ENCODE assay signal across 2 cellular contexts in genomic region chr3:49659756-49660155, GRCh38.
TF ChIP-seq lines count a peak whose summit lies in the region.

No MANE protein-coding gene starts in this region.

TF ChIP-seq in IMR-90, 13 proteins besides CTCF, POLR2A, EP300 and RAD21:
- no peak for TF ChIP-seq BHLHE40 (IDR thresholded peaks at IDR 0.05; ENCODE audit: low read depth, low read length)
- TF ChIP-seq RFX5 (IDR thresholded peaks at IDR 0.05; ENCODE audit: low read depth, low read length): no peak
- no peak for TF ChIP-seq NFE2L2 (IDR thresholded peaks at IDR 0.05; ENCODE audit: low read depth, low read length)
- no peak for TF ChIP-seq CEBPB (IDR thresholded peaks at IDR 0.05; ENCODE audit: low read depth, low read length)
- TF ChIP-seq MXI1 (IDR thresholded peaks at IDR 0.05; ENCODE audit: borderline replicate concordance, low read depth, low read length): no peak
- TF ChIP-seq MAFK (IDR thresholded peaks at IDR 0.05; ENCODE audit: low read depth, low read length): no peak
- TF ChIP-seq FOS (IDR thresholded peaks at IDR 0.05; ENCODE audit: low read depth, low read length): no peak
- TF ChIP-seq MAZ (IDR thresholded peaks at IDR 0.05; ENCODE audit: borderline replicate concordance, low read depth, low read length): no peak
- TF ChIP-seq, protein P1, sequence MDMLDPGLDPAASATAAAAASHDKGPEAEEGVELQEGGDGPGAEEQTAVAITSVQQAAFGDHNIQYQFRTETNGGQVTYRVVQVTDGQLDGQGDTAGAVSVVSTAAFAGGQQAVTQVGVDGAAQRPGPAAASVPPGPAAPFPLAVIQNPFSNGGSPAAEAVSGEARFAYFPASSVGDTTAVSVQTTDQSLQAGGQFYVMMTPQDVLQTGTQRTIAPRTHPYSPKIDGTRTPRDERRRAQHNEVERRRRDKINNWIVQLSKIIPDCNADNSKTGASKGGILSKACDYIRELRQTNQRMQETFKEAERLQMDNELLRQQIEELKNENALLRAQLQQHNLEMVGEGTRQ (IDR thresholded peaks at IDR 0.05; ENCODE audit: low read depth, low read length): no peak
- TF ChIP-seq, protein P2, sequence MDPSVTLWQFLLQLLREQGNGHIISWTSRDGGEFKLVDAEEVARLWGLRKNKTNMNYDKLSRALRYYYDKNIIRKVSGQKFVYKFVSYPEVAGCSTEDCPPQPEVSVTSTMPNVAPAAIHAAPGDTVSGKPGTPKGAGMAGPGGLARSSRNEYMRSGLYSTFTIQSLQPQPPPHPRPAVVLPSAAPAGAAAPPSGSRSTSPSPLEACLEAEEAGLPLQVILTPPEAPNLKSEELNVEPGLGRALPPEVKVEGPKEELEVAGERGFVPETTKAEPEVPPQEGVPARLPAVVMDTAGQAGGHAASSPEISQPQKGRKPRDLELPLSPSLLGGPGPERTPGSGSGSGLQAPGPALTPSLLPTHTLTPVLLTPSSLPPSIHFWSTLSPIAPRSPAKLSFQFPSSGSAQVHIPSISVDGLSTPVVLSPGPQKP (IDR thresholded peaks at IDR 0.05; ENCODE audit: borderline replicate concordance, low read depth, low read length): no peak
- TF ChIP-seq CHD1 (IDR thresholded peaks at IDR 0.05; ENCODE audit: low read depth, low read length): no peak
- TF ChIP-seq SMC3 (IDR thresholded peaks at IDR 0.05; ENCODE audit: low read depth, low read length): no peak
- no peak for TF ChIP-seq RCOR1 (IDR thresholded peaks at IDR 0.05; ENCODE audit: insufficient replicate concordance, low read length)

TF ChIP-seq in H1, 55 proteins besides CTCF, POLR2A, EP300 and RAD21:
- TF ChIP-seq CBX5 (IDR thresholded peaks at IDR 0.05; ENCODE audit: low read depth, low read length) (no peak), E2F6 (IDR thresholded peaks at IDR 0.05) (no peak)
- TF ChIP-seq, protein P3, sequence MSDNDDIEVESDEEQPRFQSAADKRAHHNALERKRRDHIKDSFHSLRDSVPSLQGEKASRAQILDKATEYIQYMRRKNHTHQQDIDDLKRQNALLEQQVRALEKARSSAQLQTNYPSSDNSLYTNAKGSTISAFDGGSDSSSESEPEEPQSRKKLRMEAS (IDR thresholded peaks at IDR 0.05): no peak
